9 cellular contexts compared by ENCODE assay signal in genomic region chr5:73596705-73597328, GRCh38. TPM values are rescaled to one million over a fixed set of nuclear protein-coding genes. Genes with fewer than 3 reads are reported as not detected.
DNase-seq lines count a peak whose midpoint lies in the region; ATAC-seq and TF ChIP-seq lines count a peak whose summit lies in the region.
"Had no signal": no experiment of that assay in that cellular context is flagged by ENCODE, and none has a peak within 500 bp of the region (broad histone marks: within the 10 kb centered on the region; RNA-seq: fewer than 3 reads in every experiment).

No MANE protein-coding gene starts in this region.

- H3K9me3 Mint-ChIP-seq in CD8-positive, alpha-beta memory T cell: peaks cover 1 to 5% (median 3%) of the 10 kb centered on the region in 5 donors

- no peaks in the 10 kb centered on the region for H3K36me3 Mint-ChIP-seq in CD8-positive, alpha-beta memory T cell

- no peak overlapping the region for H3K27ac ChIP-seq in lower lobe of right lung
- H3K27ac ChIP-seq in CD8-positive, alpha-beta memory T cell (ENCODE audit: low read depth, low read length): no peak overlapping the region
- H3K27ac ChIP-seq in sigmoid colon: no peak overlapping the region

- no peaks in the 10 kb centered on the region for H3K4me1 Mint-ChIP-seq in CD8-positive, alpha-beta memory T cell

- H3K27me3 Mint-ChIP-seq in CD8-positive, alpha-beta memory T cell: peaks cover 7 to 8% of the 10 kb centered on the region in 2 donors

- H3K36me3 ChIP-seq in adipocyte (ENCODE audit: control insufficient read depth, insufficient read depth, low read length, severe bottlenecking) (no peaks in the 10 kb centered on the region), lower lobe of right lung (no peaks in the 10 kb centered on the region), sigmoid colon (no peaks in the 10 kb centered on the region)
- no peaks in the 10 kb centered on the region for H3K36me3 ChIP-seq in CD8-positive, alpha-beta memory T cell (ENCODE audit: insufficient read depth, low read length)

- TF ChIP-seq EP300 in sigmoid colon (IDR thresholded peaks at IDR 0.05): no peak

- POLR2A ChIA-PET in CD8-positive, alpha-beta memory T cell (lab: Charles Lee): no interaction called here

- intact Hi-C loops in lower lobe of right lung (cut with DNase I) (no loop called here), sigmoid colon (cut with DNase I) (no loop called here)

- peak; percentile 38 for DNase-seq in SIG-M5 treated with dmso at 0.1 percent for 504 hours (lab: John Stamatoyannopoulos, UW; ENCODE audit: unreplicated experiment)
- no peak for DNase-seq in SIG-M5 (lab: John Stamatoyannopoulos, UW)
- DNase-seq in M059J (ENCODE audit: low read depth): peak; percentile 51
- peak; percentile 22 for DNase-seq in adipocyte (ENCODE audit: low read depth)
- no peak for DNase-seq in lower lobe of right lung
- DNase-seq in CD8-positive, alpha-beta memory T cell: no peak
- DNase-seq in sigmoid colon: no peak
- DNase-seq in mucosa of gallbladder (ENCODE audit: low spot score): no peak

- H3K9me3 ChIP-seq in adipocyte (ENCODE audit: control insufficient read depth, low read length) (peaks cover 8% of the 10 kb centered on the region), lower lobe of right lung (no peaks in the 10 kb centered on the region), sigmoid colon (peaks cover 0 to 3% (median 0%) of the 10 kb centered on the region in 4 donors)
- no peaks in the 10 kb centered on the region for H3K9me3 ChIP-seq in CD8-positive, alpha-beta memory T cell (ENCODE audit: low read length)

- H3K4me3 ChIP-seq in adipocyte (ENCODE audit: low read length): no peak overlapping the region
- H3K4me3 ChIP-seq in lower lobe of right lung: no peak overlapping the region
- no peak overlapping the region for H3K4me3 ChIP-seq in CD8-positive, alpha-beta memory T cell (ENCODE audit: low read length)
- no peak overlapping the region for H3K4me3 ChIP-seq in sigmoid colon

- no peaks in the 10 kb centered on the region for H3K27me3 ChIP-seq in adipocyte (replicated peaks; ENCODE audit: control insufficient read depth, insufficient read depth, low read length)
- no peaks in the 10 kb centered on the region for H3K27me3 ChIP-seq in lower lobe of right lung (ENCODE audit: low read depth)
- H3K27me3 ChIP-seq in CD8-positive, alpha-beta memory T cell (ENCODE audit: insufficient read depth, low read length, poor library complexity, severe bottlenecking): no peaks in the 10 kb centered on the region
- H3K27me3 ChIP-seq in sigmoid colon: no peaks in the 10 kb centered on the region

- CTCF ChIA-PET in CD8-positive, alpha-beta memory T cell (lab: Charles Lee): interaction anchor here (1.3 to 1.6 kb wide), 3 partner anchors 9 to 196 kb away, joined by 4 to 6 read pairs (median 4); no protein-coding TSS in a partner anchor

- no peak overlapping the region for H3K4me3 Mint-ChIP-seq in CD8-positive, alpha-beta memory T cell
- H3K4me3 Mint-ChIP-seq: activated naive CD8-positive, alpha-beta T cell had no signal

- TF ChIP-seq CTCF in lower lobe of right lung (IDR thresholded peaks at IDR 0.05) (peak; percentile 57), sigmoid colon (IDR thresholded peaks at IDR 0.05) (peak in 2 of 4 experiments; percentile 8 to 25)

- H3K9ac ChIP-seq in adipocyte (ENCODE audit: low read length): no peak overlapping the region

- H3K27ac Mint-ChIP-seq in CD8-positive, alpha-beta memory T cell: no peak overlapping the region
- H3K27ac Mint-ChIP-seq: activated naive CD8-positive, alpha-beta T cell had no signal

- TF ChIP-seq POLR2A in sigmoid colon (IDR thresholded peaks at IDR 0.05): no peak

- H3K4me1 ChIP-seq in adipocyte (ENCODE audit: control insufficient read depth, insufficient read depth, low read length) (peaks cover 11% of the 10 kb centered on the region), lower lobe of right lung (no peaks in the 10 kb centered on the region), sigmoid colon (peaks cover 0 to 6% (median 0%) of the 10 kb centered on the region in 4 donors)
- H3K4me1 ChIP-seq in CD8-positive, alpha-beta memory T cell (ENCODE audit: insufficient read depth, low read length): no peaks in the 10 kb centered on the region

- ATAC-seq in lower lobe of right lung: peak in 1 of 2 donors; percentile 55

RNA-seq across cellular contexts. Expression of gene ARHGEF28, which starts 29.2 kb away (rescaled TPM):
- total RNA-seq in M059J (2014; rRNA removed; shearing (Covaris generic)): 7.1 and 12.0 TPM in 2 replicates
- total RNA-seq in lower lobe of right lung: 30.4 TPM
- under 1 TPM; 0.27 to 0.28 TPM for total RNA-seq in CD8-positive, alpha-beta memory T cell
- polyA plus RNA-seq in CD8-positive, alpha-beta memory T cell: 0.24 TPM
- 1 to 10 TPM; 3.7 to 6.9 (median 5.7) TPM for total RNA-seq in sigmoid colon
- 1 to 10 TPM; 3.0 to 3.4 (median 3.0) TPM for polyA plus RNA-seq in sigmoid colon
- total RNA-seq in mucosa of gallbladder: 29.9 TPM

RNA-seq across cellular contexts. Expression of gene UTP15, which starts 31.3 kb away (rescaled TPM):
- total RNA-seq in M059J (2014; rRNA removed; shearing (Covaris generic)): 16.6 and 19.5 TPM in 2 replicates
- total RNA-seq in lower lobe of right lung: 12.8 TPM
- total RNA-seq in CD8-positive, alpha-beta memory T cell: 10 to 100 TPM; 53.4 to 56.5 TPM
- 8.9 TPM for polyA plus RNA-seq in CD8-positive, alpha-beta memory T cell
- 10 to 100 TPM; 14.4 to 27.8 (median 16.3) TPM for total RNA-seq in sigmoid colon
- 1 to 10 TPM; 2.8 to 6.1 (median 3.0) TPM for polyA plus RNA-seq in sigmoid colon
- 9.6 TPM for total RNA-seq in mucosa of gallbladder

RNA-seq across cellular contexts. Expression of gene ANKRA2, which starts 31.4 kb away (rescaled TPM):
- 9.8 and 17.9 TPM in 2 replicates for total RNA-seq in M059J (2014; rRNA removed; shearing (Covaris generic))
- 26.7 TPM for total RNA-seq in lower lobe of right lung
- 10 to 100 TPM; 16.4 to 22.3 TPM for total RNA-seq in CD8-positive, alpha-beta memory T cell
- 17.2 TPM for polyA plus RNA-seq in CD8-positive, alpha-beta memory T cell
- total RNA-seq in sigmoid colon: 10 to 100 TPM; 17.2 to 33.5 (median 24.6) TPM
- polyA plus RNA-seq in sigmoid colon: 10 to 100 TPM; 14.9 to 24.0 (median 19.2) TPM
- 33.1 TPM for total RNA-seq in mucosa of gallbladder

Comparison
In these comparisons a context has a peak if more than half of its experiments do, and no peak if none do; other contexts are left out.
1. DNase-seq: peak in SIG-M5 treated with dmso at 0.1 percent for 504 hours (single experiment), M059J (single experiment) and adipocyte (single experiment); none in SIG-M5 (single experiment), lower lobe of right lung (single experiment), CD8-positive, alpha-beta memory T cell (0 of 5), sigmoid colon (single experiment) and mucosa of gallbladder (single experiment).